26 cellular contexts compared by ENCODE assay signal in genomic region chr18:41700435-41700834, GRCh38.
"Had no signal": no experiment of that assay in that cellular context is flagged by ENCODE, and none has a peak within 500 bp of the region (broad histone marks: within the 10 kb centered on the region; RNA-seq: fewer than 3 reads in every experiment).

No MANE protein-coding gene starts in this region.

- H3K4me1 ChIP-seq: pancreas, prostate gland, sigmoid colon, stomach, thyroid gland, tibial nerve, upper lobe of left lung, vagina had no signal

- H3K4me3 ChIP-seq: neural progenitor cell, pancreas, prostate gland, right lobe of liver, sigmoid colon, stomach, thoracic aorta, thyroid gland, tibial nerve, upper lobe of left lung, vagina had no signal

- DNase-seq: naive B cell; naive thymus-derived CD8-positive, alpha-beta T cell; nephron progenitor cell; occipital lobe; pancreas; right cardiac atrium; right lobe of liver; sigmoid colon; small intestine; stimulated activated CD4-positive, alpha-beta T cell treated with anti-CD3 and anti-CD28 coated beads, Interleukin-15, amount 100 ng/mL, for 24 hours; stimulated activated CD4-positive, alpha-beta T cell treated with anti-CD3 and anti-CD28 coated beads, Interleukin-2, amount 100 ng/mL, for 24 hours; stimulated activated CD4-positive, alpha-beta T cell treated with anti-CD3 and anti-CD28 coated beads, Interleukin-2, amount 100 ng/mL, for 48 hours; stimulated activated CD4-positive, alpha-beta T cell treated with anti-CD3 and anti-CD28 coated beads, Interleukin-4, amount 100 ng/mL, for 24 hours; stimulated activated naive B cell treated with anti-CD40 and anti-IgM and Interleukin-4, amounts not matched to agents 10 μg/mL and 1 μg/mL and 100 μg/mL, for 72 hours; stimulated activated naive CD4-positive, alpha-beta T cell treated with Interleukin-2 at 50 U/mL for 16 hours; stomach; thyroid gland; trophoblast cell; upper lobe of left lung had no signal

- H3K27ac ChIP-seq: neural progenitor cell, pancreas, prostate gland, right lobe of liver, sigmoid colon, stomach, thoracic aorta, thyroid gland, tibial nerve, upper lobe of left lung, vagina had no signal

- H3K27me3 ChIP-seq: neural progenitor cell, pancreas, right lobe of liver, sigmoid colon, stomach, thyroid gland, tibial nerve, upper lobe of left lung, vagina had no signal

- H3K9me3 ChIP-seq: pancreas, prostate gland, right lobe of liver, sigmoid colon, stomach, thoracic aorta, thyroid gland, tibial nerve, upper lobe of left lung, vagina had no signal

- H2AFZ ChIP-seq: neural progenitor cell had no signal

- H3K36me3 ChIP-seq: neural progenitor cell, pancreas, prostate gland, right lobe of liver, sigmoid colon, stomach, thoracic aorta, thyroid gland, tibial nerve, upper lobe of left lung, vagina had no signal

- ATAC-seq: naive thymus-derived CD8-positive, alpha-beta T cell; natural killer cell treated with Interleukin-12 subunit alpha and Interleukin-12 subunit beta and Interleukin-15 and Interleukin-18, amount 100 ng/mL, for 72 hours; pancreas; right cardiac atrium; right lobe of liver; stimulated activated effector memory CD8-positive, alpha-beta T cell treated with anti-CD3 and anti-CD28 coated beads, Interleukin-12 subunit alpha, Interleukin-12 subunit beta, amount 100 ng/mL, for 72 hours; stimulated activated naive B cell treated with anti-CD40 and anti-IgM and Interleukin-4, amounts not matched to agents 10 μg/mL and 1 μg/mL and 100 μg/mL, for 72 hours had no signal

- H3K4me2 ChIP-seq: neural progenitor cell had no signal
